In the genomic region with DNA sequence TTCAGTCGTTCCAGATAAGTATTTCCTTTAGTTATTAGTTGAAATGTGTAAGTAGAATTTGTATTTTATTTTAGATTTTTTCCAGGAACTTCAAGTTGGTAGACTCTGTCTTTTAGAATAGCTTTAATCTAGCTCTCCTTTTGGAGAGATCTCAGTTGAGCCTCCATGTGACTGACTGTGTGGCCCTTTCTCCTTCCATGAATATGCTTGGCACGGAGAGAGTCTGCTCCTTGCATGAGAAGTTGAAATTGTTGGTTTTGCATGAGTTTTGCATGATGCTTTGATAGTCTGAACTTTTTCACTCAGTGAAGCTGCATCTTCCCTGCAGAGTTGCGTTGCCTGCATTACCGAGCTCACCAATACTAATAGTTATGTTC, we compare ENCODE assay signal across 17 cellular contexts. TPM values are rescaled to one million over a fixed set of nuclear protein-coding genes. Genes with fewer than 3 reads are reported as not detected.
DNase-seq lines count a peak whose midpoint lies in the region; ATAC-seq and TF ChIP-seq lines count a peak whose summit lies in the region.
"Had no signal": no experiment of that assay in that cellular context is flagged by ENCODE, and none has a peak within 500 bp of the region (broad histone marks: within the 10 kb centered on the region; RNA-seq: fewer than 3 reads in every experiment).

No MANE protein-coding gene starts in this region.

- H3K27ac ChIP-seq in CD8-positive, alpha-beta T cell (ENCODE audit: low read depth, low read length), result no peak overlapping the region
- H3K27ac ChIP-seq in MM.1S (ENCODE audit: low read length), result no peak overlapping the region
- H3K27ac ChIP-seq: PC-9, SJCRH30 had no signal

- H3K27ac Mint-ChIP-seq in CD8-positive, alpha-beta T cell, result no peak overlapping the region
- H3K27ac Mint-ChIP-seq in activated T-helper 2 cell treated with anti-CD3 and anti-CD28 coated beads, Interferon-gamma antibody, Interleukin-2, Interleukin-4, amounts not matched to agents 10 μg/mL and 5 μg/mL and 100 μg/mL, durations not matched to agents 14 hours and 24 hours and 36 hours, result peak overlapping the region; percentile 94
- H3K27ac Mint-ChIP-seq in nephron progenitor cell, result peak overlapping the region; percentile 29

- TF ChIP-seq CTCF in CD8-positive, alpha-beta T cell (IDR thresholded peaks at IDR 0.05), result no peak
- TF ChIP-seq CTCF in nephron progenitor cell (IDR thresholded peaks at IDR 0.05), result no peak
- no peak for TF ChIP-seq CTCF in MM.1S (IDR thresholded peaks at IDR 0.05; ENCODE audit: low read length)

- H2AFZ ChIP-seq in MM.1S (ENCODE audit: low read length), result no peak overlapping the region
- H2AFZ ChIP-seq: PC-9 had no signal

- peak; percentile 20 for ATAC-seq in CD8-positive, alpha-beta T cell
- ATAC-seq in left lobe of liver (no peak), HG02852 (IDR thresholded peaks at IDR 0.05; ENCODE audit: unreplicated experiment) (no peak)
- ATAC-seq: GM12878 had no signal

- H3K9ac ChIP-seq in MM.1S (ENCODE audit: low read length), result no peak overlapping the region

- no peaks in the 10 kb centered on the region for H3K27me3 ChIP-seq in CD8-positive, alpha-beta T cell (ENCODE audit: insufficient read depth, low read length)
- no peaks in the 10 kb centered on the region for H3K27me3 ChIP-seq in MM.1S (replicated peaks; ENCODE audit: insufficient read depth, low read length)
- H3K27me3 ChIP-seq: SJCRH30 had no signal

- CTCF ChIA-PET in CD8-positive, alpha-beta T cell (lab: Charles Lee), result interaction anchor here (1.5 kb wide), 1 partner anchor 10 kb away, joined by 4 read pairs; no protein-coding TSS in a partner anchor

- no peak overlapping the region for H3K4me3 ChIP-seq in CD8-positive, alpha-beta T cell (ENCODE audit: low read depth, low read length)
- H3K4me3 ChIP-seq in MM.1S (ENCODE audit: low read length), result no peak overlapping the region
- H3K4me3 ChIP-seq: GM12878, PC-9, SJCRH30 had no signal

- H3K9me3 Mint-ChIP-seq in CD8-positive, alpha-beta T cell, result no peaks in the 10 kb centered on the region
- H3K9me3 Mint-ChIP-seq in activated T-helper 2 cell treated with anti-CD3 and anti-CD28 coated beads, Interferon-gamma antibody, Interleukin-2, Interleukin-4, amounts not matched to agents 10 μg/mL and 5 μg/mL and 100 μg/mL, durations not matched to agents 14 hours and 24 hours and 36 hours, result no peaks in the 10 kb centered on the region
- H3K9me3 Mint-ChIP-seq in nephron progenitor cell, result peaks cover 7% of the 10 kb centered on the region

- peak overlapping the region; percentile 60 for H3K4me3 Mint-ChIP-seq in CD8-positive, alpha-beta T cell
- peak overlapping the region; percentile 70 for H3K4me3 Mint-ChIP-seq in activated T-helper 2 cell treated with anti-CD3 and anti-CD28 coated beads, Interferon-gamma antibody, Interleukin-2, Interleukin-4, amounts not matched to agents 10 μg/mL and 5 μg/mL and 100 μg/mL, durations not matched to agents 14 hours and 24 hours and 36 hours (ENCODE audit: low read depth)
- H3K4me3 Mint-ChIP-seq in nephron progenitor cell, result no peak overlapping the region

- H4K20me1 ChIP-seq in MM.1S (ENCODE audit: insufficient read depth, low read length), result no peaks in the 10 kb centered on the region

- peaks cover 20% of the 10 kb centered on the region for H3K4me1 ChIP-seq in CD8-positive, alpha-beta T cell (ENCODE audit: insufficient read depth, low read length)
- H3K4me1 ChIP-seq in MM.1S (ENCODE audit: low read length), result no peaks in the 10 kb centered on the region
- H3K4me1 ChIP-seq: SJCRH30 had no signal

- intact Hi-C loops in CD8-positive, alpha-beta T cell (cut with DNase I, micrococcal nuclease), result no loop called here
- intact Hi-C loops in activated T-helper 2 cell treated with anti-CD3 and anti-CD28 coated beads, Interferon-gamma antibody, Interleukin-2, Interleukin-4, amounts not matched to agents 10 μg/mL and 5 μg/mL and 100 μg/mL, durations not matched to agents 14 hours and 24 hours and 36 hours (cut with micrococcal nuclease), result loop anchor here (1.0 to 10.0 kb wide), 2 partner anchors 33 to 91 kb away; a partner anchor contains a TSS

- peaks cover 62% of the 10 kb centered on the region for H3K36me3 Mint-ChIP-seq in CD8-positive, alpha-beta T cell
- H3K36me3 Mint-ChIP-seq in activated T-helper 2 cell treated with anti-CD3 and anti-CD28 coated beads, Interferon-gamma antibody, Interleukin-2, Interleukin-4, amounts not matched to agents 10 μg/mL and 5 μg/mL and 100 μg/mL, durations not matched to agents 14 hours and 24 hours and 36 hours (ENCODE audit: low read depth), result peaks cover 61% of the 10 kb centered on the region
- H3K36me3 Mint-ChIP-seq in nephron progenitor cell (ENCODE audit: low read depth), result peaks cover 67% of the 10 kb centered on the region

- peaks cover 20% of the 10 kb centered on the region for H3K4me1 Mint-ChIP-seq in CD8-positive, alpha-beta T cell (ENCODE audit: low read depth)
- H3K4me1 Mint-ChIP-seq in activated T-helper 2 cell treated with anti-CD3 and anti-CD28 coated beads, Interferon-gamma antibody, Interleukin-2, Interleukin-4, amounts not matched to agents 10 μg/mL and 5 μg/mL and 100 μg/mL, durations not matched to agents 14 hours and 24 hours and 36 hours (ENCODE audit: low read depth), result peaks cover 31% of the 10 kb centered on the region
- no peaks in the 10 kb centered on the region for H3K4me1 Mint-ChIP-seq in nephron progenitor cell

- DNase-seq in CD8-positive, alpha-beta T cell, result no peak
- peak; percentile 93 to 96 for DNase-seq in NCI-H526 (lab: John Stamatoyannopoulos, UW)
- DNase-seq in activated T-helper 2 cell treated with anti-CD3 and anti-CD28 coated beads, Interferon-gamma antibody, Interleukin-2, Interleukin-4, amounts not matched to agents 10 μg/mL and 5 μg/mL and 100 μg/mL, durations not matched to agents 14 hours and 24 hours and 36 hours (ENCODE audit: low spot score), result no peak
- no peak for DNase-seq in nephron progenitor cell
- DNase-seq in MM.1S, result no peak
- no peak for DNase-seq in left lobe of liver (ENCODE audit: low spot score)
- DNase-seq: DMS 273 treated with DMSO at 0.1 percent for 48 hours, hippocampal formation, kidney glomerular epithelial cell, mesenchymal stem cell, NCI-H1436 treated with DMSO at 0.1 percent for 48 hours, NCI-H2171 treated with DMSO at 0.1 percent for 48 hours, NCI-H774, PC-9, SJCRH30 had no signal

- H3K9me2 ChIP-seq in MM.1S (replicated peaks; ENCODE audit: insufficient read depth, low read length), result no peaks in the 10 kb centered on the region

- H3F3A ChIP-seq in MM.1S (ENCODE audit: insufficient read depth, low read length), result no peaks in the 10 kb centered on the region

- H3K79me2 ChIP-seq in MM.1S (ENCODE audit: low read length), result no peaks in the 10 kb centered on the region

- no peaks in the 10 kb centered on the region for H3K9me3 ChIP-seq in CD8-positive, alpha-beta T cell (ENCODE audit: low read length)
- no peaks in the 10 kb centered on the region for H3K9me3 ChIP-seq in MM.1S (replicated peaks; ENCODE audit: insufficient read depth, low read length)
- H3K9me3 ChIP-seq: SJCRH30 had no signal

- no peak overlapping the region for H3K4me2 ChIP-seq in MM.1S (ENCODE audit: low read depth, low read length)
- H3K4me2 ChIP-seq: PC-9 had no signal

- POLR2A ChIA-PET in CD8-positive, alpha-beta T cell (lab: Charles Lee), result interaction anchor here (1.7 kb wide), 1 partner anchor 10 kb away, joined by 7 read pairs; no protein-coding TSS in a partner anchor

- H3K27me3 Mint-ChIP-seq in CD8-positive, alpha-beta T cell (ENCODE audit: low read depth), result no peaks in the 10 kb centered on the region
- H3K27me3 Mint-ChIP-seq in activated T-helper 2 cell treated with anti-CD3 and anti-CD28 coated beads, Interferon-gamma antibody, Interleukin-2, Interleukin-4, amounts not matched to agents 10 μg/mL and 5 μg/mL and 100 μg/mL, durations not matched to agents 14 hours and 24 hours and 36 hours (ENCODE audit: low read depth), result no peaks in the 10 kb centered on the region
- no peaks in the 10 kb centered on the region for H3K27me3 Mint-ChIP-seq in nephron progenitor cell (ENCODE audit: low read depth, poor library complexity)

- no peaks in the 10 kb centered on the region for H3K36me3 ChIP-seq in CD8-positive, alpha-beta T cell (ENCODE audit: insufficient read depth, low read length)
- H3K36me3 ChIP-seq in MM.1S (replicated peaks; ENCODE audit: insufficient read depth, low read length), result no peaks in the 10 kb centered on the region

RNA-seq across cellular contexts. Expression of a gene that starts 32.8 kb away (rescaled TPM):
- under 1 TPM; 0.27 to 0.36 TPM for total RNA-seq in CD8-positive, alpha-beta T cell
- total RNA-seq in activated T-helper 2 cell treated with anti-CD3 and anti-CD28 coated beads, Interferon-gamma antibody, Interleukin-2, Interleukin-4, amounts not matched to agents 10 μg/mL and 5 μg/mL and 100 μg/mL, durations not matched to agents 14 hours and 24 hours and 36 hours, result 33.4 and 34.9 TPM in 2 replicates
- 71.9 TPM for total RNA-seq in left lobe of liver

Comparison
In these comparisons a context has a peak if more than half of its experiments do, and no peak if none do; other contexts are left out.
1. DNase-seq: peak in NCI-H526 (2 of 2); none in CD8-positive, alpha-beta T cell (0 of 7), activated T-helper 2 cell treated with anti-CD3 and anti-CD28 coated beads, Interferon-gamma antibody, Interleukin-2, Interleukin-4, amounts not matched to agents 10 μg/mL and 5 μg/mL and 100 μg/mL, durations not matched to agents 14 hours and 24 hours and 36 hours (single experiment), nephron progenitor cell (single experiment), MM.1S (single experiment) and left lobe of liver (single experiment).
2. RNA of a gene that starts 32.8 kb away (total RNA-seq): 71.9 TPM in left lobe of liver (single experiment) and 33.4 to 34.9 TPM in activated T-helper 2 cell treated with anti-CD3 and anti-CD28 coated beads, Interferon-gamma antibody, Interleukin-2, Interleukin-4, amounts not matched to agents 10 μg/mL and 5 μg/mL and 100 μg/mL, durations not matched to agents 14 hours and 24 hours and 36 hours; 0.27 to 0.36 TPM in CD8-positive, alpha-beta T cell; every median in the first group is over 10 times any median in the second.